13 cellular contexts compared by ENCODE assay signal in the genomic region with DNA sequence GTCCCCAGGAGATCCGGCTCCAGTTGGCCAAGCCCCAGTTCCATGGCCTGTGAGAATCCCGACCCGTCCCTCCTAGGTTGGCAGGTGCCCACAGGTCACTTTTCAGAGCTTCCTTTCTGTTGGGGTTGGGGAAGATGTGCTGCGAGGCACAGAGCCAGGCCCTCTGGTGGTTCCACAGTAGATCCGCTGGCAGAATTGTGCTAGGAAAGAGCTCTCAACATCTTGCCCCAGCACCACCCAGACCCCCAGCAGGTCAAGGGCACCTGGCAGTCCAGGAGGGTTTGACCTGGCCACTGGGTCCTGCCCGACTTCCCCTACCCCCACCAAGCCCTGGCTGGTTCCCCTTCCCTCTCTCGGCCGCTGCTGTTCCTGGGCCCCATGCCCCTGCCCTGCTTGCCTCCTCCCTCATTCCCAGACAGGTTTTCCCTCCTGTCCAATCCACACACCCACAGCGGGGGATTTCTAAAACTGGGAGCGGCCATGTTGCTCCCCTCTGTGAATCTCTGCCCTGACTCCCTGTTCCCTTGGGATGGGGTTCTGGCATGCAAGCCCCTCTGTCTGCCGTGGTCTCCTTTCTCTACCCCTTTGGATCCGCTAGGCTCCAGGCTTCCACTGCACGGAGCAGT. TPM values are rescaled to one million over a fixed set of nuclear protein-coding genes. Genes with fewer than 3 reads are reported as not detected.
A peak's percentile ranks its signal among the peaks of the same experiment; 100 is the strongest.
DNase-seq lines count a peak whose midpoint lies in the region; FAIRE-seq and TF ChIP-seq lines count a peak whose summit lies in the region.
"Had no signal": no experiment of that assay in that cellular context is flagged by ENCODE, and none has a peak within 500 bp of the region (broad histone marks: within the 10 kb centered on the region; RNA-seq: fewer than 3 reads in every experiment).

No MANE protein-coding gene starts in this region.

- H2BK20ac ChIP-seq in H1 (ENCODE audit: low read length): no peak overlapping the region

- H2BK5ac ChIP-seq in H1 (ENCODE audit: low read depth, low read length): no peak overlapping the region

- peak; percentile 15 to 44; a peak in 2 of 4 replicates for TF ChIP-seq RAD21 in H1 (IDR thresholded peaks at IDR 0.05 in 1 of 2, conservative IDR thresholded peaks at IDR 0.05 in 1 of 2; ENCODE audit: low read depth in 2 of 2, low read length in 2 of 2)

- no peak for TF ChIP-seq EP300 in H1 (IDR thresholded peaks at IDR 0.05; ENCODE audit: borderline replicate concordance in 1 of 2, low read depth in 2 of 2, low read length in 2 of 2)

- H3K4me1 ChIP-seq in OCI-LY7 (ENCODE audit: insufficient read depth, low read length, poor library complexity, severe bottlenecking) (peaks cover 14% of the 10 kb centered on the region), H1 (replicated peaks in 1 of 4; ENCODE audit: control insufficient read depth in 3 of 4, insufficient read depth in 4 of 4, low read length in 3 of 4) (peaks cover 0 to 2% (median 0%) of the 10 kb centered on the region in 4 experiments; a peak in 2 of 7 replicates), neural progenitor cell (peaks cover 10% of the 10 kb centered on the region)

- H3K4me1 Mint-ChIP-seq in neural progenitor cell: peaks cover 20% of the 10 kb centered on the region

- no peak overlapping the region for H3K23ac ChIP-seq in H1 (ENCODE audit: insufficient read length)

- H3K4me3 Mint-ChIP-seq in neural progenitor cell: no peak overlapping the region
- H3K4me3 Mint-ChIP-seq: activated CD8-positive, alpha-beta T cell treated with anti-CD3 and anti-CD28 coated beads for 36 hours had no signal

- no peak overlapping the region for H2BK120ac ChIP-seq in H1 (replicated peaks; ENCODE audit: low read depth, low read length)

- intact Hi-C loops in OCI-LY7 (cut with micrococcal nuclease; ENCODE audit: unreplicated experiment): no loop called here

- H2BK12ac ChIP-seq in H1 (ENCODE audit: low read depth, low read length): no peak overlapping the region

- 79% methylated on average over 10 of the region's 13 CpGs; no CpG with 5 or more reads in 1 of the 2 experiments for WGBS in H1 (ENCODE audit: extremely low coverage in 1 of 2, insufficient coverage in 1 of 2, insufficient read length in 1 of 2, insufficient replicate concordance in 2 of 2, low coverage in 1 of 2, low lambda C conversion rate in 2 of 2, missing lambda C conversion rate in 1 of 2), 2 experiments

- H3K79me2 ChIP-seq in OCI-LY7 (ENCODE audit: insufficient read depth, low read depth, low read length) (no peaks in the 10 kb centered on the region), H1 (ENCODE audit: control insufficient read depth in 1 of 2, insufficient read depth in 2 of 2, low read length in 2 of 2) (no peaks in the 10 kb centered on the region), neural progenitor cell (ENCODE audit: low read depth) (no peaks in the 10 kb centered on the region)

- H2AFZ ChIP-seq in OCI-LY7 (ENCODE audit: low read length) (no peak overlapping the region), H1 (ENCODE audit: low read length) (no peak overlapping the region), neural progenitor cell (replicated peaks) (no peak overlapping the region)

- H4K5ac ChIP-seq in H1 (ENCODE audit: insufficient read length, low read depth, low read length): no peak overlapping the region

- no peak for FAIRE-seq in H1 (lab: Jason Lieb, UNC)

- POLR2A ChIA-PET in OCI-LY7 (lab: Charles Lee): no interaction called here
- POLR2A ChIA-PET in H1 (lab: Charles Lee; ENCODE audit: partially characterized antibody): interaction anchor here (0.6 to 2.6 kb wide), 11 partner anchors 11 to 173 kb away, joined by 3 to 9 read pairs (median 4); a partner anchor contains a TSS

- CTCF ChIA-PET in OCI-LY7 (lab: Charles Lee; ENCODE audit: unreplicated experiment): no interaction called here
- CTCF ChIA-PET in H1 (lab: Charles Lee; ENCODE audit: partially characterized antibody): interaction anchor here (0.7 to 4.1 kb wide), 16 partner anchors 11 to 173 kb away, joined by 3 to 23 read pairs (median 4); a partner anchor contains a TSS

- H3K4me2 ChIP-seq in OCI-LY7 (ENCODE audit: low read length): no peak overlapping the region
- H3K4me2 ChIP-seq in H1 (ENCODE audit: insufficient read depth in 1 of 2, low read depth in 2 of 2, low read length in 2 of 2): no peak overlapping the region
- no peak overlapping the region for H3K4me2 ChIP-seq in neural progenitor cell

- TF ChIP-seq POLR2A in H1 (IDR thresholded peaks at IDR 0.05; ENCODE audit: control extremely low read depth in 1 of 2, low read depth in 2 of 2, low read length in 2 of 2): no peak

- H2BK15ac ChIP-seq in H1 (ENCODE audit: low read length): no peak overlapping the region

- peaks cover 13% of the 10 kb centered on the region for H3K27me3 Mint-ChIP-seq in neural progenitor cell (ENCODE audit: insufficient read depth, low read depth)
- H3K27me3 Mint-ChIP-seq: activated CD8-positive, alpha-beta T cell treated with anti-CD3 and anti-CD28 coated beads for 36 hours had no signal

- no peak overlapping the region for H4K91ac ChIP-seq in H1 (replicated peaks; ENCODE audit: insufficient read length, low read length)

- DNase-seq in ELF-1 (ENCODE audit: low read depth, low spot score) (peak; percentile 35), OCI-LY7 (ENCODE audit: low spot score) (peak; percentile 19), H1 (ENCODE audit: low read depth in 1 of 2, low spot score in 2 of 2) (no peak), neural progenitor cell (ENCODE audit: low spot score) (peak; percentile 33), retina (no peak), NOMO-1 treated with DMSO at 0.1 percent for 48 hours (lab: John Stamatoyannopoulos, UW; ENCODE audit: unreplicated experiment) (no peak)
- no peak for DNase-seq in activated CD4-positive, alpha-beta T cell treated with anti-CD3 and anti-CD28 coated beads, Interleukin-2, amount 50 U/mL, for 1 hour
- no peak for DNase-seq in activated effector memory CD4-positive, alpha-beta T cell treated with anti-CD3 and anti-CD28 coated beads, Interleukin-2, amount 50 U/mL, for 16 hours
- DNase-seq: activated CD8-positive, alpha-beta T cell treated with anti-CD3 and anti-CD28 coated beads for 36 hours; amniotic stem cell; GF-D8; NCI-H2081 treated with DMSO at 0.1 percent for 48 hours; SHP77 had no signal

- H3K14ac ChIP-seq in H1 (ENCODE audit: insufficient read length): no peak overlapping the region

- H3K23me2 ChIP-seq in H1 (ENCODE audit: low read depth, low read length): no peaks in the 10 kb centered on the region

- TF ChIP-seq CTCF in OCI-LY7 (conservative IDR thresholded peaks at IDR 0.05; ENCODE audit: low read length) (peak; percentile 43; the same call in 1 of the 2 replicates), H1 (IDR thresholded peaks at IDR 0.05; ENCODE audit: control extremely low read depth in 1 of 3, insufficient read depth in 1 of 3, low read depth in 1 of 3, low read length in 3 of 3) (peak; percentile 50 to 57 (median 55)), neural progenitor cell (IDR thresholded peaks at IDR 0.05) (peak; percentile 20)

- no peak overlapping the region for H3K4me3 ChIP-seq in OCI-LY7 (ENCODE audit: low read depth, low read length, poor library complexity, severe bottlenecking)
- no peak overlapping the region for H3K4me3 ChIP-seq in H1 (ENCODE audit: extremely low read depth in 1 of 4, insufficient read depth in 2 of 4, low read depth in 3 of 4, low read length in 4 of 4)
- H3K4me3 ChIP-seq in neural progenitor cell: no peak overlapping the region

- BruUV-seq in OCI-LY7 (replicated peaks; lab: Mats Ljungman, UMichigan): no TSS peak

- H3K27ac ChIP-seq in OCI-LY7 (ENCODE audit: low read depth, low read length, poor library complexity, severe bottlenecking) (no peak overlapping the region), H1 (ENCODE audit: low read depth, low read length) (no peak overlapping the region), neural progenitor cell (no peak overlapping the region)

- no peak overlapping the region for H4K8ac ChIP-seq in H1 (ENCODE audit: extremely low read depth, insufficient read depth, low read length)

- H4K20me1 ChIP-seq in OCI-LY7 (ENCODE audit: insufficient read depth, low read length) (no peaks in the 10 kb centered on the region), H1 (replicated peaks in 1 of 2; ENCODE audit: control insufficient read depth in 1 of 2, insufficient read depth in 2 of 2, low read length in 2 of 2) (no peaks in the 10 kb centered on the region), neural progenitor cell (ENCODE audit: low read depth) (no peaks in the 10 kb centered on the region)

- peak overlapping the region; percentile 13; the same call in 1 of the 2 replicates for H2AK5ac ChIP-seq in H1 (ENCODE audit: low read depth, low read length)

- H3K9me2 ChIP-seq in OCI-LY7 (ENCODE audit: insufficient read depth, low read length): no peaks in the 10 kb centered on the region

- H3K36me3 Mint-ChIP-seq in neural progenitor cell: peaks cover 2% of the 10 kb centered on the region

- H3K9me3 ChIP-seq in OCI-LY7 (ENCODE audit: low read length) (no peaks in the 10 kb centered on the region), H1 (ENCODE audit: insufficient read depth in 2 of 2, low read depth in 1 of 2, low read length in 1 of 2) (no peaks in the 10 kb centered on the region; a peak in 1 of 4 replicates), neural progenitor cell (ENCODE audit: low read depth) (no peaks in the 10 kb centered on the region)

- peaks cover 18% of the 10 kb centered on the region for H3F3A ChIP-seq in neural progenitor cell (ENCODE audit: low read depth)

- H3K9me3 Mint-ChIP-seq in neural progenitor cell: peaks cover 4% of the 10 kb centered on the region
- H3K9me3 Mint-ChIP-seq: activated CD8-positive, alpha-beta T cell treated with anti-CD3 and anti-CD28 coated beads for 36 hours had no signal

- H3K56ac ChIP-seq in H1 (replicated peaks; ENCODE audit: insufficient read length, low read depth, low read length): no peak overlapping the region

- H3K9ac ChIP-seq in H1 (replicated peaks in 1 of 4; ENCODE audit: extremely low read depth in 1 of 4, low read depth in 3 of 4, low read length in 3 of 4) (no peak overlapping the region), neural progenitor cell (no peak overlapping the region)

- H3K4ac ChIP-seq in H1 (replicated peaks; ENCODE audit: insufficient read length, low read depth, low read length): no peak overlapping the region

- H3K27me3 ChIP-seq in H1 (replicated peaks in 1 of 4; ENCODE audit: control insufficient read depth in 3 of 4, extremely low read depth in 1 of 4, insufficient read depth in 3 of 4, low read length in 3 of 4) (peaks cover 0 to 27% (median 10%) of the 10 kb centered on the region in 4 experiments; a peak in 3 of 7 replicates), neural progenitor cell (no peaks in the 10 kb centered on the region)

- H3K27ac Mint-ChIP-seq in neural progenitor cell: peak overlapping the region; percentile 26
- H3K27ac Mint-ChIP-seq: activated CD8-positive, alpha-beta T cell treated with anti-CD3 and anti-CD28 coated beads for 36 hours had no signal

- no peaks in the 10 kb centered on the region for H3K79me1 ChIP-seq in H1 (ENCODE audit: low read depth, low read length)

- H3K18ac ChIP-seq in H1 (ENCODE audit: extremely low read depth, low read length): no peak overlapping the region

- H3K36me3 ChIP-seq in OCI-LY7 (ENCODE audit: insufficient read depth, low read length): no peaks in the 10 kb centered on the region
- H3K36me3 ChIP-seq in H1 (ENCODE audit: control insufficient read depth in 2 of 4, insufficient read depth in 4 of 4, low read length in 3 of 4): no peaks in the 10 kb centered on the region
- no peaks in the 10 kb centered on the region for H3K36me3 ChIP-seq in neural progenitor cell

RNA-seq across cellular contexts. Expression of a gene that starts 26.2 kb away (rescaled TPM):
- 14.6 and 20.6 TPM in 2 replicates for total RNA-seq in OCI-LY7 (2014; rRNA removed; shearing (Covaris generic))
- total RNA-seq in OCI-LY7 (2022) (17.3 and 21.6 TPM in 2 replicates), neural progenitor cell (ENCODE audit: low replicate concordance) (21.2 and 25.1 TPM in 2 replicates)
- 24.3 and 24.5 TPM in 2 replicates for total RNA-seq in H1 (2021; fragmentation: NEBNext Ultra II Directional; extraction: Animal tissue kit (Norgen Biotek cat#: 25700))
- polyA plus RNA-seq in H1 (2011; rRNA removed): 47.5 and 51.7 TPM in 2 replicates
- polyA plus RNA-seq in H1 (2011; cell fraction: cytosol; rRNA removed): 36.8 TPM
- 61.9 TPM for polyA plus RNA-seq in H1 (2011; cell fraction: nucleus; rRNA removed)
- 19.8 to 42.1 TPM (median 35.7 TPM) in 4 replicates for polyA plus RNA-seq in H1 (2012, experiment 1 of 2)
- 34.4 TPM for polyA plus RNA-seq in H1 (2012, experiment 2 of 2)
- 23.2 TPM for polyA plus RNA-seq in H1 (2013, experiment 1 of 2)
- polyA plus RNA-seq in H1 (2013, experiment 2 of 2): 23.4 TPM
- polyA minus RNA-seq in H1 (2011; rRNA and poly(A)+ RNA removed): 17.4 and 19.2 TPM in 2 replicates
- polyA minus RNA-seq in H1 (2011; cell fraction: cytosol; rRNA and poly(A)+ RNA removed): 37.1 TPM
- 17.9 TPM for polyA minus RNA-seq in H1 (2011; cell fraction: nucleus; rRNA and poly(A)+ RNA removed)

RNA-seq across cellular contexts. Expression of a gene that starts 41.6 kb away (rescaled TPM):
- total RNA-seq in OCI-LY7 (2014; rRNA removed; shearing (Covaris generic)): not detected in 2 replicates
- not detected in 2 replicates for total RNA-seq in OCI-LY7 (2022)
- 0.46 and 0.84 TPM in 2 replicates for total RNA-seq in H1 (2021; fragmentation: NEBNext Ultra II Directional; extraction: Animal tissue kit (Norgen Biotek cat#: 25700))
- 0.77 and 1.1 TPM in 2 replicates for polyA plus RNA-seq in H1 (2011; rRNA removed)
- 0.54 TPM for polyA plus RNA-seq in H1 (2011; cell fraction: cytosol; rRNA removed)
- 1.7 TPM for polyA plus RNA-seq in H1 (2011; cell fraction: nucleus; rRNA removed)
- polyA plus RNA-seq in H1 (2012, experiment 1 of 2): 0.42 to 0.76 TPM (median 0.59 TPM) in 3 of 4 replicates, not detected in the other
- polyA plus RNA-seq in H1 (2012, experiment 2 of 2): 0.26 TPM
- polyA plus RNA-seq in H1 (2013, experiment 1 of 2): 0.45 TPM
- 0.64 TPM for polyA plus RNA-seq in H1 (2013, experiment 2 of 2)
- polyA minus RNA-seq in H1 (2011; rRNA and poly(A)+ RNA removed): 0.39 TPM in 1 of 2 replicates, not detected in the other
- polyA minus RNA-seq in H1 (2011; cell fraction: cytosol; rRNA and poly(A)+ RNA removed): not detected
- polyA minus RNA-seq in H1 (2011; cell fraction: nucleus; rRNA and poly(A)+ RNA removed): 0.60 TPM
- 0.37 TPM in 1 of 2 replicates, not detected in the other for total RNA-seq in neural progenitor cell (ENCODE audit: low replicate concordance)
- total RNA-seq: activated CD8-positive, alpha-beta T cell treated with anti-CD3 and anti-CD28 coated beads for 36 hours had no signal

Comparison
In these comparisons a context has a peak if more than half of its experiments do, and no peak if none do; other contexts are left out.
1. DNase-seq: peak in ELF-1 (single experiment), OCI-LY7 (single experiment) and neural progenitor cell (single experiment); none in H1 (0 of 2), retina (single experiment), NOMO-1 treated with DMSO at 0.1 percent for 48 hours (single experiment), activated CD4-positive, alpha-beta T cell treated with anti-CD3 and anti-CD28 coated beads, Interleukin-2, amount 50 U/mL, for 1 hour (single experiment) and activated effector memory CD4-positive, alpha-beta T cell treated with anti-CD3 and anti-CD28 coated beads, Interleukin-2, amount 50 U/mL, for 16 hours (single experiment).
2. Peak in every context shown above with its lines, with median percentiles within 50 percentile points of each other: CTCF ChIP-seq.